ENCODE assay signal across 31 cellular contexts in the genomic region with DNA sequence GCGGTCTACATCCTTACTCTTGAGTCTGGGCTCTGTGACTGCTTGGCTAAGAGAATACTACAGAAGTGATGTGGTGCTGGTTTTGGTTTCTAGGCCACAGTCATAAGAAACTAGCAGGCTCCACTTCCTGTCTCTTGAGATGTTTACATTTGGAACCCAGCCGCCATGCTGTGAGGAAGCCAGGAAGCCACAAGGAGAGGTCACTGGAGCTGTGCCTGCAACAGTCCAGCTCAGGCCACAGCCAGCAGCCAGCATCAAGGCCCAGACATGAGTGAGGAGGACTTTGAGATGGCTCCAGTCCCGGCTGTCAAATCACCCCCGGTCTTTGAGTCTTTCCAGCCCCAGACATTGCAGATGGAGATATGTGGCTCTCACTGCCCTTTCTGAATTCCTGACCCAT. TPM values are rescaled to one million over a fixed set of nuclear protein-coding genes. Genes with fewer than 3 reads are reported as not detected.
A peak's percentile ranks its signal among the peaks of the same experiment; 100 is the strongest.
DNase-seq lines count a peak whose midpoint lies in the region; ATAC-seq, FAIRE-seq and TF ChIP-seq lines count a peak whose summit lies in the region.
"Had no signal": no experiment of that assay in that cellular context is flagged by ENCODE, and none has a peak within 500 bp of the region (broad histone marks: within the 10 kb centered on the region; RNA-seq: fewer than 3 reads in every experiment).

No MANE protein-coding gene starts in this region.

- SMC1A ChIA-PET in GM12878 (lab: Charles Lee; ENCODE audit: uncharacterized antibody, unreplicated experiment) = no interaction called here

- H4K20me1 ChIP-seq in GM12878 (ENCODE audit: control insufficient read depth, insufficient read depth) = no peaks in the 10 kb centered on the region

- 75% methylated on average over 4 of the region's 4 CpGs for WGBS in GM12878 (ENCODE audit: insufficient coverage, insufficient replicate concordance, low lambda C conversion rate, missing lambda C conversion rate)
- 83 to 84% methylated on average over 4 of the region's 4 CpGs for WGBS in upper lobe of left lung, 2 donors

- H3K27ac ChIP-seq in GM12878 (ENCODE audit: control insufficient read depth, insufficient read depth) (no peak overlapping the region), upper lobe of left lung (no peak overlapping the region)
- H3K27ac ChIP-seq: gastrocnemius medialis, SJCRH30, WERI-Rb-1 had no signal

- TF ChIP-seq POLR2A in GM12878 (IDR thresholded peaks at IDR 0.05; ENCODE audit: low read depth, low read length) = no peak
- no peak for TF ChIP-seq POLR2A in upper lobe of left lung (IDR thresholded peaks at IDR 0.05)

- in situ Hi-C loops in GM12878 (cut with MboI) = no loop called here

- H3K4me3 Mint-ChIP-seq in activated T-cell treated with anti-CD3 and anti-CD28 coated beads, Interleukin-2, amount 50 U/mL, for 72 hours = no peak overlapping the region
- H3K4me3 Mint-ChIP-seq: activated T-cell treated with anti-CD3 and anti-CD28 coated beads, Interleukin-2, amount 50 U/mL, for 24 hours; CD8-positive, alpha-beta T cell; natural killer cell treated with Interleukin-12 subunit alpha and Interleukin-12 subunit beta and Interleukin-15 and Interleukin-18, amount 100 ng/mL, for 72 hours; type B pancreatic cell had no signal

- peaks cover 21% of the 10 kb centered on the region for H3K27me3 Mint-ChIP-seq in activated T-cell treated with anti-CD3 and anti-CD28 coated beads, Interleukin-2, amount 50 U/mL, for 72 hours (ENCODE audit: low read depth)

- H3K4me2 ChIP-seq in GM12878 (ENCODE audit: control insufficient read depth, insufficient read depth) = no peak overlapping the region

- intact Hi-C loops in GM12878 (cut with micrococcal nuclease; ENCODE audit: unreplicated experiment) = no loop called here

- ATAC-seq in activated T-cell treated with anti-CD3 and anti-CD28 coated beads, Interleukin-2, amount 50 U/mL, for 72 hours (replicated peaks in 1 of 2) = peak; percentile 81 to 93
- no peak; the same call in 2 of the 3 replicates for ATAC-seq in GM12878
- no peak for ATAC-seq in upper lobe of left lung (ENCODE audit: low FRiP score in 2 of 2)
- ATAC-seq in HG03039 (IDR thresholded peaks at IDR 0.05; ENCODE audit: unreplicated experiment) = no peak
- ATAC-seq: CD8-positive, alpha-beta T cell; left colon; mucosa of descending colon had no signal

- BruUV-seq in GM12878 (replicated peaks; lab: Mats Ljungman, UMichigan) = no TSS peak

- H3K4me3 ChIP-seq in GM12865 (ENCODE audit: low read depth, low read length) (no peak overlapping the region), GM12878 (no peak overlapping the region), upper lobe of left lung (no peak overlapping the region)
- H3K4me3 ChIP-seq: gastrocnemius medialis, mucosa of descending colon, SJCRH30 had no signal

- TF ChIP-seq EP300 in Ishikawa (IDR thresholded peaks at IDR 0.05; ENCODE audit: borderline replicate concordance) (no peak), GM12878 (IDR thresholded peaks at IDR 0.05; ENCODE audit: borderline replicate concordance in 1 of 2, control insufficient read depth in 1 of 2, low read depth in 2 of 2, low read length in 2 of 2) (no peak), upper lobe of left lung (IDR thresholded peaks at IDR 0.05) (no peak)

- H3K36me3 Mint-ChIP-seq in activated T-cell treated with anti-CD3 and anti-CD28 coated beads, Interleukin-2, amount 50 U/mL, for 72 hours (ENCODE audit: insufficient read depth in 2 of 2) = peaks cover 3 to 8% of the 10 kb centered on the region in 2 donors
- H3K36me3 Mint-ChIP-seq: CD8-positive, alpha-beta T cell; natural killer cell treated with Interleukin-12 subunit alpha and Interleukin-12 subunit beta and Interleukin-15 and Interleukin-18, amount 100 ng/mL, for 72 hours; type B pancreatic cell had no signal

- peaks cover 1% of the 10 kb centered on the region; the same call in 1 of the 3 replicates for H3K9me3 ChIP-seq in GM12878 (replicated peaks; ENCODE audit: control insufficient read depth, insufficient read depth, low read length)
- H3K9me3 ChIP-seq in upper lobe of left lung = peaks cover 0 to 5% (median 0%) of the 10 kb centered on the region in 4 donors
- H3K9me3 ChIP-seq: BE2C, gastrocnemius medialis, mucosa of descending colon, SJCRH30 had no signal

- peak; percentile 13 to 36 for DNase-seq in activated T-cell treated with anti-CD3 and anti-CD28 coated beads, Interleukin-2, amount 50 U/mL, for 72 hours
- DNase-seq in activated T-cell treated with anti-CD3 and anti-CD28 coated beads for 4 hours (no peak), GM12865 (ENCODE audit: low read depth) (peak; percentile 52), GM12878 (ENCODE audit: low read depth, low spot score) (no peak), upper lobe of left lung (no peak), cortex of kidney (lab: John Stamatoyannopoulos, UW) (no peak)
- DNase-seq: ACHN; activated T-cell treated with anti-CD3 and anti-CD28 coated beads, Interleukin-2, amount 50 U/mL, for 24 hours; BE2C; CD8-positive, alpha-beta T cell; gastrocnemius medialis; H7; hypothalamus; left colon; mammary epithelial cell; NCI-H1436 treated with DMSO at 0.1 percent for 48 hours; NCI-H2081 treated with DMSO at 0.1 percent for 48 hours; NCI-H226; SJCRH30; stimulated activated CD4-positive, alpha-beta T cell treated with anti-CD3 and anti-CD28 coated beads, Interleukin-15, amount 100 ng/mL, for 24 hours; stimulated activated CD4-positive, alpha-beta T cell treated with anti-CD3 and anti-CD28 coated beads, Interleukin-4, amount 100 ng/mL, for 4 hours; substantia nigra; WERI-Rb-1 had no signal

- TF ChIP-seq CTCF in GM12865 (IDR thresholded peaks at IDR 0.05; ENCODE audit: insufficient read depth, low read depth, low read length, missing control alignments) (no peak), GM12878 (IDR thresholded peaks at IDR 0.05 in 2 of 3, conservative IDR thresholded peaks at IDR 0.05 in 1 of 3; ENCODE audit: control insufficient read depth in 2 of 3, extremely low read depth in 1 of 3, insufficient read depth in 1 of 3, low read depth in 3 of 3, low read length in 3 of 3) (no peak), upper lobe of left lung (IDR thresholded peaks at IDR 0.05) (no peak)

- CTCF ChIA-PET in GM12878 (lab: Yijun Ruan, JAX) = interaction anchor here (0.7 to 1.3 kb wide), 2 partner anchors 87 to 106 kb away, joined by 3 read pairs; no protein-coding TSS in a partner anchor

- no peaks in the 10 kb centered on the region for H3K79me2 ChIP-seq in GM12878 (ENCODE audit: control insufficient read depth, insufficient read depth, low read length)

- POLR2A ChIA-PET in GM12878 (lab: Charles Lee) = no interaction called here

- H3K36me3 ChIP-seq in GM12878 (ENCODE audit: control insufficient read depth in 2 of 2, insufficient read depth in 2 of 2, low read length in 1 of 2) = no peaks in the 10 kb centered on the region
- H3K36me3 ChIP-seq in upper lobe of left lung = no peaks in the 10 kb centered on the region
- H3K36me3 ChIP-seq: BE2C, SJCRH30, WERI-Rb-1 had no signal

- peaks cover 11% of the 10 kb centered on the region for H3K4me1 Mint-ChIP-seq in activated T-cell treated with anti-CD3 and anti-CD28 coated beads, Interleukin-2, amount 50 U/mL, for 72 hours (ENCODE audit: low read depth)

- no peak overlapping the region for H2AFZ ChIP-seq in GM12878 (ENCODE audit: control insufficient read depth, low read depth, low read length)

- TF ChIP-seq RAD21 in Ishikawa (IDR thresholded peaks at IDR 0.05; ENCODE audit: low read depth) (no peak), GM12878 (IDR thresholded peaks at IDR 0.05; ENCODE audit: insufficient read depth, low read depth, low read length) (no peak)

- H3K27me3 ChIP-seq in GM12878 (replicated peaks in 1 of 2; ENCODE audit: control insufficient read depth in 2 of 2, insufficient read depth in 2 of 2, low read length in 1 of 2) = peaks cover 0 to 2% of the 10 kb centered on the region in 2 experiments; a peak in 2 of 4 replicates
- no peaks in the 10 kb centered on the region for H3K27me3 ChIP-seq in upper lobe of left lung
- H3K27me3 ChIP-seq: BE2C, gastrocnemius medialis, SJCRH30 had no signal

- peak; percentile 7 for FAIRE-seq in GM12878 (lab: Jason Lieb, UNC)
- FAIRE-seq: RCC 7860 had no signal

- no peaks in the 10 kb centered on the region; the same call in 1 of the 2 replicates for H3K4me1 ChIP-seq in GM12878 (ENCODE audit: control insufficient read depth, insufficient read depth, low read length)
- H3K4me1 ChIP-seq in upper lobe of left lung = peaks cover 0 to 10% (median 3%) of the 10 kb centered on the region in 4 donors
- H3K4me1 ChIP-seq: BE2C, gastrocnemius medialis, SJCRH30 had no signal

- H3K9ac ChIP-seq in GM12878 (ENCODE audit: control insufficient read depth, insufficient read depth, low read length) = no peak overlapping the region

- H3K27ac Mint-ChIP-seq in activated T-cell treated with anti-CD3 and anti-CD28 coated beads, Interleukin-2, amount 50 U/mL, for 72 hours = peak overlapping the region; percentile 10
- H3K27ac Mint-ChIP-seq: activated T-cell treated with anti-CD3 and anti-CD28 coated beads, Interleukin-2, amount 50 U/mL, for 24 hours; CD8-positive, alpha-beta T cell; natural killer cell treated with Interleukin-12 subunit alpha and Interleukin-12 subunit beta and Interleukin-15 and Interleukin-18, amount 100 ng/mL, for 72 hours; type B pancreatic cell had no signal

- peaks cover 4 to 6% of the 10 kb centered on the region in 2 donors for H3K9me3 Mint-ChIP-seq in activated T-cell treated with anti-CD3 and anti-CD28 coated beads, Interleukin-2, amount 50 U/mL, for 72 hours
- H3K9me3 Mint-ChIP-seq: type B pancreatic cell had no signal

- RAD21 ChIA-PET in GM12878 (lab: Charles Lee; ENCODE audit: unreplicated experiment) = no interaction called here

TF ChIP-seq in Ishikawa, 13 proteins besides CTCF, POLR2A, EP300 and RAD21 (continues in another document):
- no peak for TF ChIP-seq CREB1 (IDR thresholded peaks at IDR 0.05; ENCODE audit: low read depth)

RNA-seq across cellular contexts. Expression of a gene that starts 12.9 kb away (rescaled TPM):
- not detected for total RNA-seq in activated T-cell treated with anti-CD3 and anti-CD28 coated beads, Interleukin-2, amount 50 U/mL, for 72 hours
- not detected in 2 replicates for total RNA-seq in GM12878 (2013; cell fraction: nucleolus; rRNA removed)
- not detected in 2 replicates for total RNA-seq in GM12878 (2014; rRNA removed)
- not detected in 2 replicates for total RNA-seq in GM12878 (2014; rRNA removed; fragmentation: Illumina TruSeq; extraction: Trizol)
- not detected in 2 replicates for total RNA-seq in GM12878 (2021)
- polyA plus RNA-seq in GM12878 (2011; ENCODE audit: low read depth) = not detected
- not detected in 2 replicates for polyA plus RNA-seq in GM12878 (2011; rRNA removed)
- polyA plus RNA-seq in GM12878 (2011; cell fraction: cytosol; rRNA removed) = not detected in 2 replicates
- not detected in 2 replicates for polyA plus RNA-seq in GM12878 (2011; cell fraction: nucleus; rRNA removed)
- polyA plus RNA-seq in GM12878 (2012) = not detected in 2 replicates
- not detected in 2 replicates for polyA plus RNA-seq in GM12878 (2014; fragmentation: Illumina TruSeq; extraction: Trizol)
- polyA plus RNA-seq in GM12878 (2014; fragmentation: Nextera tagmentation; extraction: Ambion mirVana) = not detected
- not detected in 2 replicates for polyA plus RNA-seq in GM12878 (2014; rRNA removed)
- polyA plus RNA-seq in GM12878 (2016; fragmentation: Nextera tagmentation; extraction: Ambion mirVana) = not detected
- not detected in 2 replicates for polyA minus RNA-seq in GM12878 (2011; rRNA and poly(A)+ RNA removed)
- polyA minus RNA-seq in GM12878 (2011; cell fraction: cytosol; rRNA and poly(A)+ RNA removed) = not detected in 2 replicates
- polyA minus RNA-seq in GM12878 (2011; cell fraction: nucleus; rRNA and poly(A)+ RNA removed) = not detected in 2 replicates
- 10 to 100 TPM in 1 of 6 donors, 1 to 10 TPM in 3, not detected in 2; 1.6 to 13.4 (median 1.9) TPM for total RNA-seq in upper lobe of left lung
- total RNA-seq: CD8-positive, alpha-beta T cell; Daoy; gastrocnemius medialis; H7; left colon; mucosa of descending colon; natural killer cell treated with Interleukin-12 subunit alpha and Interleukin-12 subunit beta and Interleukin-15 and Interleukin-18, amount 100 ng/mL, for 72 hours; osteocyte; SJCRH30 had no signal

Comparison
In these comparisons a context has a peak if more than half of its experiments do, and no peak if none do; other contexts are left out.
1. DNase-seq: peak in activated T-cell treated with anti-CD3 and anti-CD28 coated beads, Interleukin-2, amount 50 U/mL, for 72 hours (2 of 2) and GM12865 (single experiment); none in activated T-cell treated with anti-CD3 and anti-CD28 coated beads for 4 hours (single experiment), GM12878 (single experiment), upper lobe of left lung (0 of 2) and cortex of kidney (single experiment).
2. ATAC-seq: peak in activated T-cell treated with anti-CD3 and anti-CD28 coated beads, Interleukin-2, amount 50 U/mL, for 72 hours (2 of 2); none in GM12878 (single experiment), upper lobe of left lung (0 of 2) and HG03039 (single experiment).